ENCODE assay signal across 1 cellular context in the genomic region with DNA sequence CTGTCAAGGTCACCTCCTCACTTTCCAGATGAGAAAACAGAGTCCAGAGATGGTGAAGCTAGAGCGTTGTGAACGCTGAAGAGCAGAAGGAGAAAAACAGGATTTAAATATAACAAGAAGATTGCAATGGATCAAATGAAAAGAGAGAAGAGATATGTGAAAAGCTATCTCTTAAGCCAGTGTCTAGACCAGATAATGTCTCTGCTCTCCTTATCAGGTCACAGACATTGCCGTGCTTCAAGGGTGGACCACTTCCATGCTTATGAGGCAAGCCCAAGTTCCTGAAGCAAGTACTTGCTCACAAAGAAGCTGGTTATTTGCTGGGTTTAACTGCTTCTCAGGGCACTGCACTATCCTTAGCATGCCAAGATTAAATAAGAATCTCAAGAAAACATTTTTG.
TF ChIP-seq lines count a peak whose summit lies in the region.

No MANE protein-coding gene starts in this region.

TF ChIP-seq in K562, 482 proteins besides CTCF, POLR2A, EP300 and RAD21 (continued from another document):
- TF ChIP-seq PHF21A (IDR thresholded peaks at IDR 0.05; ENCODE audit: borderline replicate concordance, low read depth) (no peak), RCOR1 (IDR thresholded peaks at IDR 0.05; ENCODE audit: borderline replicate concordance in 1 of 2, low read depth in 2 of 2, low read length in 2 of 2) (peak in 1 of 2 experiments; percentile 64; a peak in 2 of 4 replicates), TCF3 (CRISPR knock-in tag; IDR thresholded peaks at IDR 0.05) (peak; percentile 61; the same call in 1 of the 2 replicates), HEY1 (CRISPR knock-in tag; IDR thresholded peaks at IDR 0.05; ENCODE audit: borderline replicate concordance) (no peak), POLR2AphosphoS5 (IDR thresholded peaks at IDR 0.05; ENCODE audit: control insufficient read depth, insufficient read depth, low read depth, low read length) (no peak), ZNF174 (CRISPR knock-in tag; IDR thresholded peaks at IDR 0.05) (no peak), CBFA2T2 (conservative IDR thresholded peaks at IDR 0.05) (peak; percentile 42; the same call in 1 of the 2 replicates), SMAD4 (CRISPR knock-in tag; conservative IDR thresholded peaks at IDR 0.05) (peak; percentile 98), STAT5A (IDR thresholded peaks at IDR 0.05; ENCODE audit: borderline replicate concordance, low read length) (0 out of 2 replicates have a peak, but pooled peaks have one; percentile 12), CEBPG (CRISPR knock-in tag; IDR thresholded peaks at IDR 0.05) (no peak), CEBPG (tag; conservative IDR thresholded peaks at IDR 0.05 in 1 of 2, IDR thresholded peaks at IDR 0.05 in 1 of 2) (no peak), CBFA2T3 (IDR thresholded peaks at IDR 0.05) (peak; percentile 74), TAL1 (IDR thresholded peaks at IDR 0.05) (peak; percentile 67), SMARCA4 (IDR thresholded peaks at IDR 0.05) (peak; percentile 50; the same call in 1 of the 2 replicates), CTBP1 (IDR thresholded peaks at IDR 0.05; ENCODE audit: borderline replicate concordance) (peak; percentile 41; the same call in 1 of the 2 replicates), SOX6 (IDR thresholded peaks at IDR 0.05) (peak; percentile 32; the same call in 1 of the 2 replicates), LEF1 (IDR thresholded peaks at IDR 0.05) (no peak), KHSRP (IDR thresholded peaks at IDR 0.05) (no peak), NR2C1 (IDR thresholded peaks at IDR 0.05) (no peak), NR2C1 (tag; IDR thresholded peaks at IDR 0.05) (0 out of 2 replicates have a peak, but pooled peaks have one; percentile 7), TBL1XR1 (IDR thresholded peaks at IDR 0.05; ENCODE audit: low read length in 2 of 2) (peak in 1 of 2 experiments; percentile 67; a peak in 2 of 4 replicates), ESRRA (IDR thresholded peaks at IDR 0.05; ENCODE audit: borderline replicate concordance, low read depth) (peak; percentile 69), JUND (IDR thresholded peaks at IDR 0.05; ENCODE audit: borderline replicate concordance, low read depth, low read length) (no peak), JUND (tag; IDR thresholded peaks at IDR 0.05; ENCODE audit: borderline replicate concordance, low read depth, low read length) (peak; percentile 32; the same call in 1 of the 3 replicates)
- TF ChIP-seq, protein P1, sequence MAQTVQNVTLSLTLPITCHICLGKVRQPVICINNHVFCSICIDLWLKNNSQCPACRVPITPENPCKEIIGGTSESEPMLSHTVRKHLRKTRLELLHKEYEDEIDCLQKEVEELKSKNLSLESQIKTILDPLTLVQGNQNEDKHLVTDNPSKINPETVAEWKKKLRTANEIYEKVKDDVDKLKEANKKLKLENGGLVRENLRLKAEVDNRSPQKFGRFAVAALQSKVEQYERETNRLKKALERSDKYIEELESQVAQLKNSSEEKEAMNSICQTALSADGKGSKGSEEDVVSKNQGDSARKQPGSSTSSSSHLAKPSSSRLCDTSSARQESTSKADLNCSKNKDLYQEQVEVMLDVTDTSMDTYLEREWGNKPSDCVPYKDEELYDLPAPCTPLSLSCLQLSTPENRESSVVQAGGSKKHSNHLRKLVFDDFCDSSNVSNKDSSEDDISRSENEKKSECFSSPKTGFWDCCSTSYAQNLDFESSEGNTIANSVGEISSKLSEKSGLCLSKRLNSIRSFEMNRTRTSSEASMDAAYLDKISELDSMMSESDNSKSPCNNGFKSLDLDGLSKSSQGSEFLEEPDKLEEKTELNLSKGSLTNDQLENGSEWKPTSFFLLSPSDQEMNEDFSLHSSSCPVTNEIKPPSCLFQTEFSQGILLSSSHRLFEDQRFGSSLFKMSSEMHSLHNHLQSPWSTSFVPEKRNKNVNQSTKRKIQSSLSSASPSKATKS (CRISPR knock-in tag; IDR thresholded peaks at IDR 0.05): no peak
- TF ChIP-seq, protein P2, sequence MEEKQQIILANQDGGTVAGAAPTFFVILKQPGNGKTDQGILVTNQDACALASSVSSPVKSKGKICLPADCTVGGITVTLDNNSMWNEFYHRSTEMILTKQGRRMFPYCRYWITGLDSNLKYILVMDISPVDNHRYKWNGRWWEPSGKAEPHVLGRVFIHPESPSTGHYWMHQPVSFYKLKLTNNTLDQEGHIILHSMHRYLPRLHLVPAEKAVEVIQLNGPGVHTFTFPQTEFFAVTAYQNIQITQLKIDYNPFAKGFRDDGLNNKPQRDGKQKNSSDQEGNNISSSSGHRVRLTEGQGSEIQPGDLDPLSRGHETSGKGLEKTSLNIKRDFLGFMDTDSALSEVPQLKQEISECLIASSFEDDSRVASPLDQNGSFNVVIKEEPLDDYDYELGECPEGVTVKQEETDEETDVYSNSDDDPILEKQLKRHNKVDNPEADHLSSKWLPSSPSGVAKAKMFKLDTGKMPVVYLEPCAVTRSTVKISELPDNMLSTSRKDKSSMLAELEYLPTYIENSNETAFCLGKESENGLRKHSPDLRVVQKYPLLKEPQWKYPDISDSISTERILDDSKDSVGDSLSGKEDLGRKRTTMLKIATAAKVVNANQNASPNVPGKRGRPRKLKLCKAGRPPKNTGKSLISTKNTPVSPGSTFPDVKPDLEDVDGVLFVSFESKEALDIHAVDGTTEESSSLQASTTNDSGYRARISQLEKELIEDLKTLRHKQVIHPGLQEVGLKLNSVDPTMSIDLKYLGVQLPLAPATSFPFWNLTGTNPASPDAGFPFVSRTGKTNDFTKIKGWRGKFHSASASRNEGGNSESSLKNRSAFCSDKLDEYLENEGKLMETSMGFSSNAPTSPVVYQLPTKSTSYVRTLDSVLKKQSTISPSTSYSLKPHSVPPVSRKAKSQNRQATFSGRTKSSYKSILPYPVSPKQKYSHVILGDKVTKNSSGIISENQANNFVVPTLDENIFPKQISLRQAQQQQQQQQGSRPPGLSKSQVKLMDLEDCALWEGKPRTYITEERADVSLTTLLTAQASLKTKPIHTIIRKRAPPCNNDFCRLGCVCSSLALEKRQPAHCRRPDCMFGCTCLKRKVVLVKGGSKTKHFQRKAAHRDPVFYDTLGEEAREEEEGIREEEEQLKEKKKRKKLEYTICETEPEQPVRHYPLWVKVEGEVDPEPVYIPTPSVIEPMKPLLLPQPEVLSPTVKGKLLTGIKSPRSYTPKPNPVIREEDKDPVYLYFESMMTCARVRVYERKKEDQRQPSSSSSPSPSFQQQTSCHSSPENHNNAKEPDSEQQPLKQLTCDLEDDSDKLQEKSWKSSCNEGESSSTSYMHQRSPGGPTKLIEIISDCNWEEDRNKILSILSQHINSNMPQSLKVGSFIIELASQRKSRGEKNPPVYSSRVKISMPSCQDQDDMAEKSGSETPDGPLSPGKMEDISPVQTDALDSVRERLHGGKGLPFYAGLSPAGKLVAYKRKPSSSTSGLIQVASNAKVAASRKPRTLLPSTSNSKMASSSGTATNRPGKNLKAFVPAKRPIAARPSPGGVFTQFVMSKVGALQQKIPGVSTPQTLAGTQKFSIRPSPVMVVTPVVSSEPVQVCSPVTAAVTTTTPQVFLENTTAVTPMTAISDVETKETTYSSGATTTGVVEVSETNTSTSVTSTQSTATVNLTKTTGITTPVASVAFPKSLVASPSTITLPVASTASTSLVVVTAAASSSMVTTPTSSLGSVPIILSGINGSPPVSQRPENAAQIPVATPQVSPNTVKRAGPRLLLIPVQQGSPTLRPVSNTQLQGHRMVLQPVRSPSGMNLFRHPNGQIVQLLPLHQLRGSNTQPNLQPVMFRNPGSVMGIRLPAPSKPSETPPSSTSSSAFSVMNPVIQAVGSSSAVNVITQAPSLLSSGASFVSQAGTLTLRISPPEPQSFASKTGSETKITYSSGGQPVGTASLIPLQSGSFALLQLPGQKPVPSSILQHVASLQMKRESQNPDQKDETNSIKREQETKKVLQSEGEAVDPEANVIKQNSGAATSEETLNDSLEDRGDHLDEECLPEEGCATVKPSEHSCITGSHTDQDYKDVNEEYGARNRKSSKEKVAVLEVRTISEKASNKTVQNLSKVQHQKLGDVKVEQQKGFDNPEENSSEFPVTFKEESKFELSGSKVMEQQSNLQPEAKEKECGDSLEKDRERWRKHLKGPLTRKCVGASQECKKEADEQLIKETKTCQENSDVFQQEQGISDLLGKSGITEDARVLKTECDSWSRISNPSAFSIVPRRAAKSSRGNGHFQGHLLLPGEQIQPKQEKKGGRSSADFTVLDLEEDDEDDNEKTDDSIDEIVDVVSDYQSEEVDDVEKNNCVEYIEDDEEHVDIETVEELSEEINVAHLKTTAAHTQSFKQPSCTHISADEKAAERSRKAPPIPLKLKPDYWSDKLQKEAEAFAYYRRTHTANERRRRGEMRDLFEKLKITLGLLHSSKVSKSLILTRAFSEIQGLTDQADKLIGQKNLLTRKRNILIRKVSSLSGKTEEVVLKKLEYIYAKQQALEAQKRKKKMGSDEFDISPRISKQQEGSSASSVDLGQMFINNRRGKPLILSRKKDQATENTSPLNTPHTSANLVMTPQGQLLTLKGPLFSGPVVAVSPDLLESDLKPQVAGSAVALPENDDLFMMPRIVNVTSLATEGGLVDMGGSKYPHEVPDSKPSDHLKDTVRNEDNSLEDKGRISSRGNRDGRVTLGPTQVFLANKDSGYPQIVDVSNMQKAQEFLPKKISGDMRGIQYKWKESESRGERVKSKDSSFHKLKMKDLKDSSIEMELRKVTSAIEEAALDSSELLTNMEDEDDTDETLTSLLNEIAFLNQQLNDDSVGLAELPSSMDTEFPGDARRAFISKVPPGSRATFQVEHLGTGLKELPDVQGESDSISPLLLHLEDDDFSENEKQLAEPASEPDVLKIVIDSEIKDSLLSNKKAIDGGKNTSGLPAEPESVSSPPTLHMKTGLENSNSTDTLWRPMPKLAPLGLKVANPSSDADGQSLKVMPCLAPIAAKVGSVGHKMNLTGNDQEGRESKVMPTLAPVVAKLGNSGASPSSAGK (IDR thresholded peaks at IDR 0.05): no peak
